In the genomic region with DNA sequence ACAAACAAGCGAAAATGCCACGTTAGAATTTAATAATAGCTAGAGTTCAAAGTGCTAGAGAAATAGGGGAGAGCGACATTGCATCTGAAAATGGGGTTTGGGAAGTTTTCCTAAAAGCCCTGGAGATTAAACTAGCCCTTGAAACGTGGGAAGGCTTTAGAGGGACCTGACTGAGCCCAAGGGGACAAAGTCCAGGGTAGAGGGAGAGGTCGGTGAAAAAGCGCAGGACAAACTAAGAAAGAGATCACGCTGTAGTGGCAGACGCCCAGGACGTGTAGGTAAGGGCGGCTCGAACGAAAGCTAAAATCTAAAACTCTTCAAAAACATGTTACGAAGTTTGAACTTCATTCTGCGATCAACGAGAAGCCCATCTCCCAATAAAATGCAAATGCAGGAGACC, we compare ENCODE assay signal across 8 cellular contexts. TPM values are rescaled to one million over a fixed set of nuclear protein-coding genes. Genes with fewer than 3 reads are reported as not detected.
A peak's percentile ranks its signal among the peaks of the same experiment; 100 is the strongest.
DNase-seq lines count a peak whose midpoint lies in the region; ATAC-seq and TF ChIP-seq lines count a peak whose summit lies in the region.

No MANE protein-coding gene starts in this region.

- no peaks in the 10 kb centered on the region for H3K4me1 ChIP-seq in ascending aorta
- H3K4me1 ChIP-seq in right lobe of liver: peaks cover 0 to 4% (median 0%) of the 10 kb centered on the region in 4 donors
- H3K4me1 ChIP-seq in tibial nerve: no peaks in the 10 kb centered on the region

- intact Hi-C loops in ascending aorta (cut with DNase I): loop anchor here (2.0 to 5.0 kb wide), 3 partner anchors 51 to 172 kb away; no protein-coding TSS in a partner anchor
- intact Hi-C loops in right lobe of liver (cut with DNase I): no loop called here

- no peak for ATAC-seq in activated T-cell treated with anti-CD3 and anti-CD28 coated beads, Interleukin-2, amount 50 U/mL, for 4 hours
- ATAC-seq in right lobe of liver: peak; percentile 29 to 67 (median 38)

- no peak for TF ChIP-seq CTCF in ascending aorta (IDR thresholded peaks at IDR 0.05)
- TF ChIP-seq CTCF in right lobe of liver (IDR thresholded peaks at IDR 0.05): no peak
- no peak for TF ChIP-seq CTCF in tibial nerve (IDR thresholded peaks at IDR 0.05)

- H3K27ac ChIP-seq in ascending aorta: peak overlapping the region; percentile 92 to 96
- H3K27ac ChIP-seq in right lobe of liver: peak overlapping the region; percentile 82 to 96 (median 85)
- H3K27ac ChIP-seq in tibial nerve: peak overlapping the region; percentile 96 to 99 (median 98)

- H3K4me1 Mint-ChIP-seq in activated T-cell treated with anti-CD3 and anti-CD28 coated beads, Interleukin-2, amount 50 U/mL, for 4 hours (ENCODE audit: low read depth): peaks cover 21% of the 10 kb centered on the region

- no peak for TF ChIP-seq EP300 in tibial nerve (IDR thresholded peaks at IDR 0.05)

- 34% methylated on average over 15 of the region's 15 CpGs for WGBS in right lobe of liver (ENCODE audit: insufficient coverage, low coverage, low lambda C conversion rate, missing lambda C conversion rate)
- 57 to 70% methylated on average over 15 of the region's 15 CpGs for WGBS in tibial nerve, 2 donors

- TF ChIP-seq POLR2A in right lobe of liver (IDR thresholded peaks at IDR 0.05): no peak
- TF ChIP-seq POLR2A in tibial nerve (IDR thresholded peaks at IDR 0.05): no peak

- no peaks in the 10 kb centered on the region for H3K36me3 ChIP-seq in ascending aorta
- H3K36me3 ChIP-seq in right lobe of liver: no peaks in the 10 kb centered on the region
- no peaks in the 10 kb centered on the region for H3K36me3 ChIP-seq in tibial nerve

- H3K4me3 ChIP-seq in ascending aorta: peak overlapping the region; percentile 66 to 82
- H3K4me3 ChIP-seq in right lobe of liver: peak overlapping the region; percentile 69 to 77 (median 74)
- peak overlapping the region; percentile 56 to 91 (median 84) for H3K4me3 ChIP-seq in tibial nerve

- H3K27me3 ChIP-seq in ascending aorta (no peaks in the 10 kb centered on the region), right lobe of liver (no peaks in the 10 kb centered on the region), tibial nerve (peaks cover 0 to 4% of the 10 kb centered on the region in 2 donors)

- peak overlapping the region; percentile 88 for H3K4me3 Mint-ChIP-seq in activated T-cell treated with anti-CD3 and anti-CD28 coated beads, Interleukin-2, amount 50 U/mL, for 4 hours

- H3K27me3 Mint-ChIP-seq in activated T-cell treated with anti-CD3 and anti-CD28 coated beads, Interleukin-2, amount 50 U/mL, for 4 hours (ENCODE audit: low read depth): no peaks in the 10 kb centered on the region

- DNase-seq in activated T-cell treated with anti-CD3 and anti-CD28 coated beads, Interleukin-2, amount 50 U/mL, for 4 hours: no peak
- no peak for DNase-seq in activated T-cell treated with anti-CD3 and anti-CD28 coated beads, Interleukin-2, amount 50 U/mL, for 48 hours
- DNase-seq in ascending aorta (ENCODE audit: low spot score in 2 of 2) (no peak), right lobe of liver (peak in 2 of 3 donors; percentile 58 to 73), tibial nerve (ENCODE audit: low spot score in 2 of 2) (no peak), NCI-H510A treated with DMSO at 0.1 percent for 48 hours (lab: John Stamatoyannopoulos, UW) (no peak), germinal center (ENCODE audit: low spot score) (no peak), NCI-H187 (lab: John Stamatoyannopoulos, UW) (no peak)

- H3K9me3 ChIP-seq in ascending aorta (no peaks in the 10 kb centered on the region), right lobe of liver (no peaks in the 10 kb centered on the region), tibial nerve (no peaks in the 10 kb centered on the region)

- H3K36me3 Mint-ChIP-seq in activated T-cell treated with anti-CD3 and anti-CD28 coated beads, Interleukin-2, amount 50 U/mL, for 4 hours (ENCODE audit: insufficient read depth): no peaks in the 10 kb centered on the region

- H3K9me3 Mint-ChIP-seq in activated T-cell treated with anti-CD3 and anti-CD28 coated beads, Interleukin-2, amount 50 U/mL, for 4 hours: no peaks in the 10 kb centered on the region

RNA-seq across cellular contexts. Expression of a gene that starts 1.1 kb away (rescaled TPM):
- total RNA-seq in activated T-cell treated with anti-CD3 and anti-CD28 coated beads, Interleukin-2, amount 50 U/mL, for 4 hours: 10 to 100 TPM; 12.7 to 15.5 (median 14.1) TPM
- 16.4 TPM for total RNA-seq in ascending aorta
- 10 to 100 TPM; 21.4 to 34.0 (median 29.1) TPM for total RNA-seq in right lobe of liver
- total RNA-seq in tibial nerve: 10 to 100 TPM; 24.1 to 37.8 (median 32.9) TPM

RNA-seq across cellular contexts. Expression of a gene that starts 31.4 kb away (rescaled TPM):
- total RNA-seq in activated T-cell treated with anti-CD3 and anti-CD28 coated beads, Interleukin-2, amount 50 U/mL, for 4 hours: not detected
- not detected for total RNA-seq in ascending aorta
- under 1 TPM in 1 of 6 experiments, not detected in 5; 0.18 TPM for total RNA-seq in right lobe of liver
- total RNA-seq in tibial nerve: not detected

Comparison
In these comparisons a context has a peak if more than half of its experiments do, and no peak if none do; other contexts are left out.
1. ATAC-seq: peak in right lobe of liver (4 of 4); none in activated T-cell treated with anti-CD3 and anti-CD28 coated beads, Interleukin-2, amount 50 U/mL, for 4 hours (0 of 2).
2. DNase-seq: peak in right lobe of liver (2 of 3); none in activated T-cell treated with anti-CD3 and anti-CD28 coated beads, Interleukin-2, amount 50 U/mL, for 4 hours (single experiment), activated T-cell treated with anti-CD3 and anti-CD28 coated beads, Interleukin-2, amount 50 U/mL, for 48 hours (0 of 2), ascending aorta (0 of 2), tibial nerve (0 of 2), NCI-H510A treated with DMSO at 0.1 percent for 48 hours (single experiment), germinal center (single experiment) and NCI-H187 (0 of 2).
3. Peak in every context shown above with its lines, with median percentiles within 50 percentile points of each other: H3K27ac ChIP-seq and H3K4me3 ChIP-seq.